ENCODE assay signal across 8 cellular contexts in the genomic region with DNA sequence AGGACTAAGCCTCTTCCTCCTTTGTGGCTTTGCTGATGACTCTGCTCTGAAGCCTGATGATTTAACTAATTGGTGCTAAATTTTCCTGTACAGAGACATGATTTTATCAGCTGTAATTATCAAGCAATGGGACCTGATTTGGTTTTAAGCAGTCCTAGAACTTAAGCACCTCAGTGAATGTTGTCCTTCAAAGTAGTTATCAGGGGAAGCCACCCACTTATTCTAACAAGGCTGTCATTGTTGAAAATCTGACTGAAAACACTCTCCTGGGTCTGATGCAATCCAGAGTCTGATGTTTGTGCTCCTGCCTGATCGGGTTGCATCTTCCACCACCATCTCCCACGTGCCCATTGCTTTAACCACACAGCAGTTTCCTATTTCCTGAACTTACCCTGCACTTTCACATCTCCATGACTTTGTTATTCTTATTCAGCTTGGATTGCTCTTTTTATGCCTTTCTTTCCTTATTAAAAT. TPM values are rescaled to one million over a fixed set of nuclear protein-coding genes. Genes with fewer than 3 reads are reported as not detected.
DNase-seq lines count a peak whose midpoint lies in the region; ATAC-seq and TF ChIP-seq lines count a peak whose summit lies in the region.

No MANE protein-coding gene starts in this region.

- peaks cover 6% of the 10 kb centered on the region for H3K36me3 Mint-ChIP-seq in activated naive CD8-positive, alpha-beta T cell treated with anti-CD3 and anti-CD28 coated beads for 36 hours
- H3K36me3 Mint-ChIP-seq in progenitor cell of endocrine pancreas (ENCODE audit: insufficient read depth): no peaks in the 10 kb centered on the region

- WGBS in mesodermal cell (ENCODE audit: insufficient coverage in 2 of 2), 2 experiments: 29 to 49% methylated on average over 2 of the region's 2 CpGs

- H3K27me3 ChIP-seq in BLaER1: no peaks in the 10 kb centered on the region

- H3K4me1 ChIP-seq in BLaER1: peaks cover 84% of the 10 kb centered on the region
- peaks cover 21% of the 10 kb centered on the region for H3K4me1 ChIP-seq in mesodermal cell (ENCODE audit: control insufficient read depth, insufficient read depth, low read length, poor library complexity, severe bottlenecking)

- no peaks in the 10 kb centered on the region for H3K9me3 ChIP-seq in BLaER1
- no peaks in the 10 kb centered on the region for H3K9me3 ChIP-seq in mesodermal cell (ENCODE audit: control insufficient read depth, low read length)

- H3K27me3 Mint-ChIP-seq in activated naive CD8-positive, alpha-beta T cell treated with anti-CD3 and anti-CD28 coated beads for 36 hours: peaks cover 6% of the 10 kb centered on the region
- peaks cover 8% of the 10 kb centered on the region for H3K27me3 Mint-ChIP-seq in progenitor cell of endocrine pancreas

- H3K9ac ChIP-seq in BLaER1: peak overlapping the region; percentile 71

- H3K27ac ChIP-seq in BLaER1 (peak overlapping the region; percentile 78), mesodermal cell (ENCODE audit: low read depth, low read length, severe bottlenecking) (peak overlapping the region; percentile 68)

- peak overlapping the region; percentile 93 for H3K4me2 ChIP-seq in BLaER1

- peaks cover 5% of the 10 kb centered on the region for H3K9me3 Mint-ChIP-seq in activated naive CD8-positive, alpha-beta T cell treated with anti-CD3 and anti-CD28 coated beads for 36 hours
- H3K9me3 Mint-ChIP-seq in progenitor cell of endocrine pancreas (ENCODE audit: low read depth): no peaks in the 10 kb centered on the region

- H3K4me3 ChIP-seq in BLaER1 (peak overlapping the region; percentile 43), mesodermal cell (ENCODE audit: extremely low read depth, insufficient read depth, low read length, poor library complexity, severe bottlenecking) (no peak overlapping the region)

- H3K27ac Mint-ChIP-seq in activated naive CD8-positive, alpha-beta T cell treated with anti-CD3 and anti-CD28 coated beads for 36 hours: peak overlapping the region; percentile 98
- no peak overlapping the region for H3K27ac Mint-ChIP-seq in progenitor cell of endocrine pancreas

- H4K20me1 ChIP-seq in BLaER1: no peaks in the 10 kb centered on the region

- H3K4me3 Mint-ChIP-seq in activated naive CD8-positive, alpha-beta T cell treated with anti-CD3 and anti-CD28 coated beads for 36 hours: peak overlapping the region; percentile 57
- no peak overlapping the region for H3K4me3 Mint-ChIP-seq in progenitor cell of endocrine pancreas (ENCODE audit: low read depth)

- no peaks in the 10 kb centered on the region for H3K36me3 ChIP-seq in BLaER1
- H3K36me3 ChIP-seq in mesodermal cell (ENCODE audit: control insufficient read depth, insufficient read depth, low read length): no peaks in the 10 kb centered on the region

- no peak for TF ChIP-seq CTCF in progenitor cell of endocrine pancreas (IDR thresholded peaks at IDR 0.05; ENCODE audit: unreplicated experiment)

- DNase-seq in NCI-H69 (lab: John Stamatoyannopoulos, UW) (peak; percentile 65), progenitor cell of endocrine pancreas (ENCODE audit: low spot score, unreplicated experiment) (no peak), amniotic stem cell (lab: John Stamatoyannopoulos, UW) (no peak)
- DNase-seq in activated naive CD8-positive, alpha-beta T cell treated with anti-CD3 and anti-CD28 coated beads for 36 hours: peak; percentile 72

- H3K4me1 Mint-ChIP-seq in activated naive CD8-positive, alpha-beta T cell treated with anti-CD3 and anti-CD28 coated beads for 36 hours: peaks cover 61% of the 10 kb centered on the region
- H3K4me1 Mint-ChIP-seq in progenitor cell of endocrine pancreas (ENCODE audit: low read depth): peaks cover 7% of the 10 kb centered on the region

- peak; percentile 29 for ATAC-seq in GM19351 (IDR thresholded peaks at IDR 0.05; ENCODE audit: unreplicated experiment)
- no peak for ATAC-seq in GM18861 (IDR thresholded peaks at IDR 0.05; ENCODE audit: unreplicated experiment)

RNA-seq across cellular contexts. Expression of gene S1PR1, which starts 54.8 kb away (rescaled TPM):
- 10 to 100 TPM; 72.6 to 75.9 TPM for total RNA-seq in activated naive CD8-positive, alpha-beta T cell treated with anti-CD3 and anti-CD28 coated beads for 36 hours
- polyA plus RNA-seq in mesodermal cell (2013, experiment 1 of 2): 20.4 TPM
- 16.0 TPM for polyA plus RNA-seq in mesodermal cell (2013, experiment 2 of 2)
- 0.89 and 1.1 TPM in 2 replicates for total RNA-seq in progenitor cell of endocrine pancreas

Comparison
In these comparisons a context has a peak if more than half of its experiments do, and no peak if none do; other contexts are left out.
1. DNase-seq: peak in NCI-H69 (single experiment) and activated naive CD8-positive, alpha-beta T cell treated with anti-CD3 and anti-CD28 coated beads for 36 hours (single experiment); none in progenitor cell of endocrine pancreas (single experiment) and amniotic stem cell (single experiment).
2. RNA of gene S1PR1, which starts 54.8 kb away (total RNA-seq): 72.6 to 75.9 TPM in activated naive CD8-positive, alpha-beta T cell treated with anti-CD3 and anti-CD28 coated beads for 36 hours; 0.89 to 1.1 TPM in progenitor cell of endocrine pancreas; every median in the first group is over 10 times any median in the second.